9 cellular contexts compared by ENCODE assay signal in genomic region chr17:42653179-42654124, GRCh38. TPM values are rescaled to one million over a fixed set of nuclear protein-coding genes. Genes with fewer than 3 reads are reported as not detected.
DNase-seq lines count a peak whose midpoint lies in the region; ATAC-seq, FAIRE-seq and TF ChIP-seq lines count a peak whose summit lies in the region.
"Had no signal": no experiment of that assay in that cellular context is flagged by ENCODE, and none has a peak within 500 bp of the region (broad histone marks: within the 10 kb centered on the region; RNA-seq: fewer than 3 reads in every experiment).

No MANE protein-coding gene starts in this region.

- ATAC-seq in Right ventricle myocardium superior (ENCODE audit: poor library complexity) = peak; percentile 88
- ATAC-seq in pancreas = peak; percentile 63 to 85 (median 79)
- ATAC-seq in GM19324 (IDR thresholded peaks at IDR 0.05; ENCODE audit: low FRiP score, unreplicated experiment) = no peak
- ATAC-seq: stimulated activated effector memory CD8-positive, alpha-beta T cell treated with anti-CD3 and anti-CD28 coated beads, Interleukin-12 subunit alpha, Interleukin-12 subunit beta, amount 100 ng/mL, for 72 hours had no signal

- CTCF ChIA-PET in BJ (lab: Yijun Ruan, JAX) = interaction anchor here (1.0 to 1.3 kb wide), 3 partner anchors 10 to 30 kb away, joined by 3 read pairs; no protein-coding TSS in a partner anchor

- peak overlapping the region in 3 of 4 donors; percentile 39 to 77 (median 76) for H3K27ac ChIP-seq in pancreas

- H3K4me3 ChIP-seq in BJ (ENCODE audit: low read depth, low read length) = peak overlapping the region; percentile 10
- H3K4me3 ChIP-seq in adipocyte (ENCODE audit: low read length) = peak overlapping the region; percentile 81
- H3K4me3 ChIP-seq in pancreas = peak overlapping the region in 2 of 4 donors; percentile 22 to 38

- no peaks in the 10 kb centered on the region for H3K27me3 ChIP-seq in BJ (ENCODE audit: control insufficient read depth, insufficient read depth, low read length)
- no peaks in the 10 kb centered on the region for H3K27me3 ChIP-seq in adipocyte (replicated peaks; ENCODE audit: control insufficient read depth, insufficient read depth, low read length)
- no peaks in the 10 kb centered on the region for H3K27me3 ChIP-seq in pancreas

- no peak for TF ChIP-seq CTCF in BJ (IDR thresholded peaks at IDR 0.05; ENCODE audit: insufficient read depth, low read depth, low read length)
- TF ChIP-seq CTCF in pancreas (IDR thresholded peaks at IDR 0.05) = no peak

- H3K9ac ChIP-seq in adipocyte (ENCODE audit: low read length) = peak overlapping the region; percentile 89

- WGBS in pancreas, 2 donors = 29 to 31% methylated on average over 41 of the region's 42 CpGs

- no peaks in the 10 kb centered on the region for H3K36me3 ChIP-seq in BJ (ENCODE audit: control insufficient read depth, insufficient read depth, low read length)
- no peaks in the 10 kb centered on the region for H3K36me3 ChIP-seq in adipocyte (ENCODE audit: control insufficient read depth, insufficient read depth, low read length, severe bottlenecking)
- H3K36me3 ChIP-seq in pancreas = no peaks in the 10 kb centered on the region

- H3K9me3 ChIP-seq in adipocyte (ENCODE audit: control insufficient read depth, low read length) = no peaks in the 10 kb centered on the region
- H3K9me3 ChIP-seq in pancreas = no peaks in the 10 kb centered on the region

- in situ Hi-C loops in KBM-7 (cut with MboI; ENCODE audit: low pct_unique_long_range_greater_than_20kb, low sequenced_read_pairs) = no loop called here

- intact Hi-C loops in Right ventricle myocardium superior (cut with DNase I) = no loop called here
- intact Hi-C loops in pancreas (cut with DNase I) = no loop called here

- DNase-seq in BJ (ENCODE audit: low read depth) (peak; percentile 63), adipocyte (ENCODE audit: low read depth) (peak; percentile 90), Right ventricle myocardium superior (peak; percentile 82), pancreas (peak; percentile 52 to 79 (median 70)), T-helper 2 cell (no peak), KBM-7 (no peak)
- DNase-seq in stimulated activated naive CD4-positive, alpha-beta T cell treated with Interleukin-2 at 50 U/mL for 16 hours (lab: John Stamatoyannopoulos, UW) = no peak

- no peak for FAIRE-seq in pancreas (lab: Jason Lieb, UNC)

- peaks cover 12% of the 10 kb centered on the region for H3K4me1 ChIP-seq in adipocyte (ENCODE audit: control insufficient read depth, insufficient read depth, low read length)
- peaks cover 0 to 8% (median 5%) of the 10 kb centered on the region in 3 donors for H3K4me1 ChIP-seq in pancreas

- POLR2A ChIA-PET in BJ (lab: Charles Lee) = interaction anchor here (0.5 to 0.6 kb wide), 2 partner anchors 10 to 21 kb away, joined by 4 read pairs; no protein-coding TSS in a partner anchor

RNA-seq across cellular contexts. Expression of gene TUBG2, which starts 5.6 kb away (rescaled TPM):
- polyA plus RNA-seq in BJ (2011; rRNA removed) (11.4 and 15.1 TPM in 2 replicates), pancreas (10 to 100 TPM; 48.2 to 90.5 TPM)
- 7.2 and 9.4 TPM in 2 replicates for polyA minus RNA-seq in BJ (2011; rRNA and poly(A)+ RNA removed)
- total RNA-seq in Right ventricle myocardium superior (12.4 TPM), pancreas (10 to 100 TPM; 10.9 to 43.4 (median 19.8) TPM)

RNA-seq across cellular contexts. Expression of gene PLEKHH3, which starts 23.3 kb away (rescaled TPM):
- polyA plus RNA-seq in BJ (2011; rRNA removed) = 5.6 and 9.1 TPM in 2 replicates
- 3.7 and 3.9 TPM in 2 replicates for polyA minus RNA-seq in BJ (2011; rRNA and poly(A)+ RNA removed)
- total RNA-seq in Right ventricle myocardium superior = 27.5 TPM
- total RNA-seq in pancreas = 10 to 100 TPM; 24.7 to 90.6 (median 33.3) TPM
- polyA plus RNA-seq in pancreas = 100 to 1,000 TPM; 148 to 215 TPM

RNA-seq across cellular contexts. Expression of gene CCR10, which starts 28.2 kb away (rescaled TPM):
- polyA plus RNA-seq in BJ (2011; rRNA removed) (0.91 and 2.3 TPM in 2 replicates), pancreas (1 to 10 TPM in 1 of 2 donors, under 1 TPM in 1; 0.91 to 1.1 TPM)
- 0.38 and 0.57 TPM in 2 replicates for polyA minus RNA-seq in BJ (2011; rRNA and poly(A)+ RNA removed)
- total RNA-seq in Right ventricle myocardium superior (1.0 TPM), pancreas (1 to 10 TPM in 1 of 6 donors, under 1 TPM in 5; 0.09 to 1.0 (median 0.49) TPM)

RNA-seq across cellular contexts. Expression of gene CNTNAP1, which starts 28.9 kb away (rescaled TPM):
- polyA plus RNA-seq in BJ (2011; rRNA removed) (51.8 and 90.6 TPM in 2 replicates), pancreas (10 to 100 TPM in 1 of 2 donors, 1 to 10 TPM in 1; 8.1 to 20.0 TPM)
- 24.6 and 25.6 TPM in 2 replicates for polyA minus RNA-seq in BJ (2011; rRNA and poly(A)+ RNA removed)
- total RNA-seq in Right ventricle myocardium superior (4.2 TPM), pancreas (10 to 100 TPM in 1 of 6 donors, 1 to 10 TPM in 5; 3.1 to 10.4 (median 5.4) TPM)

RNA-seq across cellular contexts. Expression of gene TUBG1, which starts 44.0 kb away (rescaled TPM):
- polyA plus RNA-seq in BJ (2011; rRNA removed) = 37.2 and 66.1 TPM in 2 replicates
- 65.1 and 68.0 TPM in 2 replicates for polyA minus RNA-seq in BJ (2011; rRNA and poly(A)+ RNA removed)
- total RNA-seq in Right ventricle myocardium superior = 49.1 TPM
- 10 to 100 TPM; 10.5 to 79.9 (median 22.2) TPM for total RNA-seq in pancreas
- polyA plus RNA-seq in pancreas = 10 to 100 TPM; 23.5 to 29.1 TPM

Comparison
In these comparisons a context has a peak if more than half of its experiments do, and no peak if none do; other contexts are left out.
1. DNase-seq: peak in BJ (single experiment), adipocyte (single experiment), Right ventricle myocardium superior (single experiment) and pancreas (6 of 6); none in stimulated activated naive CD4-positive, alpha-beta T cell treated with Interleukin-2 at 50 U/mL for 16 hours (single experiment), T-helper 2 cell (0 of 5) and KBM-7 (single experiment).